Comparison of ENCODE assay signal across 15 cellular contexts in the genomic region with DNA sequence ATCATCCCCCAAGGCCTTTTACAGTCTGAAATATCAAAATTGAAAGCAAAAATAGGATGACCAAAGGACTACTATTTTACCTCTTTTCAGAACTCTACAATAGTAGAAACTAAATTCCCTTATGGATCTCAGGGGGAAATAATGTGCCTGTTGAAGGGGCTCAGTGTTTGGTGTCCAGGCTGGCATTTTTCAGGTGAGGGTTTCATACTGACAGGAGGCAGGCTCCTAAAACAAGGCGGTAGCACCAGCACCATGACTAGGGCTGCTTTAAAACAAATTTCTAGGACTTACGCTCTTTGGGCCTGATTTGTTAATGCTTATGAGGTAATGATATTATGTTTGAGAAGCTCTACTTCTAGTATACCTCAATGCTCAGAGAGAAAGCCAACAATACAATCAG.
"Had no signal": no experiment of that assay in that cellular context is flagged by ENCODE, and none has a peak within 500 bp of the region (broad histone marks: within the 10 kb centered on the region; RNA-seq: fewer than 3 reads in every experiment).

No MANE protein-coding gene starts in this region.

- H3K27ac ChIP-seq: cardiac muscle cell, esophagus squamous epithelium, sigmoid colon, testis had no signal

- FAIRE-seq: colon had no signal

- H3K27me3 Mint-ChIP-seq: activated CD4-positive, alpha-beta memory T cell treated with anti-CD3 and anti-CD28 coated beads for 36 hours; naive thymus-derived CD8-positive, alpha-beta T cell had no signal

- H3K4me3 ChIP-seq: cardiac muscle cell, esophagus squamous epithelium, lung, mucosa of descending colon, sigmoid colon, testis had no signal

- H3K9me3 ChIP-seq: esophagus squamous epithelium, mucosa of descending colon, sigmoid colon, testis had no signal

- H3K4me3 Mint-ChIP-seq: activated CD4-positive, alpha-beta memory T cell treated with anti-CD3 and anti-CD28 coated beads for 36 hours; naive thymus-derived CD8-positive, alpha-beta T cell had no signal

- ATAC-seq: left colon; mucosa of descending colon; naive thymus-derived CD8-positive, alpha-beta T cell; stimulated activated naive CD8-positive, alpha-beta T cell treated with anti-CD3 and anti-CD28 coated beads, Interleukin-15, Interleukin-2, amounts not matched to agents 100 U/mL and 50 U/mL, for 24 hours had no signal

- DNase-seq: activated CD4-positive, alpha-beta memory T cell treated with anti-CD3 and anti-CD28 coated beads for 36 hours; activated gamma-delta T cell; activated T-cell treated with anti-CD3 and anti-CD28 coated beads for 4 hours; esophagus squamous epithelium; foreskin fibroblast; left colon; mucosa of descending colon; naive thymus-derived CD8-positive, alpha-beta T cell; sigmoid colon; stimulated activated CD4-positive, alpha-beta T cell treated with anti-CD3 and anti-CD28 coated beads, Interleukin-2, amount 100 ng/mL, for 24 hours; stimulated activated naive CD8-positive, alpha-beta T cell treated with anti-CD3 and anti-CD28 coated beads, Interleukin-15, Interleukin-2, amounts not matched to agents 100 U/mL and 50 U/mL, for 24 hours; testis had no signal

- H3K9me3 Mint-ChIP-seq: activated CD4-positive, alpha-beta memory T cell treated with anti-CD3 and anti-CD28 coated beads for 36 hours; naive thymus-derived CD8-positive, alpha-beta T cell had no signal

- H3K27me3 ChIP-seq: cardiac muscle cell, esophagus squamous epithelium, sigmoid colon, testis had no signal
